Comparison of ENCODE assay signal across 8 cellular contexts in genomic region chr10:89327803-89328441, GRCh38. TPM values are rescaled to one million over a fixed set of nuclear protein-coding genes. Genes with fewer than 3 reads are reported as not detected.
DNase-seq lines count a peak whose midpoint lies in the region; TF ChIP-seq lines count a peak whose summit lies in the region.

TSS of gene IFIT3 (plus strand) at chr10:89327997. CDS start at chr10:89328074, 77 bp downstream.

- peak within 1 kb of the TSS; percentile 60 for H3K4me3 ChIP-seq in SJCRH30
- peak within 1 kb of the TSS; percentile 33 for H3K4me3 ChIP-seq in colonic mucosa
- H3K4me3 ChIP-seq in spleen: peak within 1 kb of the TSS; percentile 24 to 64 (median 48)

- H3K4me1 ChIP-seq in SJCRH30: peaks cover 6% of the 10 kb centered on the region
- H3K4me1 ChIP-seq in colonic mucosa: peaks cover 2% of the 10 kb centered on the region
- peaks cover 2 to 64% (median 50%) of the 10 kb centered on the region in 6 donors for H3K4me1 ChIP-seq in spleen

- H3K4me1 Mint-ChIP-seq in HFFc6 (ENCODE audit: low read depth): peaks cover 67% of the 10 kb centered on the region

- DNase-seq in ELR (ENCODE audit: low read depth) (peak; percentile 91), HFFc6 (peak; percentile 78), SJCRH30 (peak; percentile 64 to 80), colonic mucosa (peak; percentile 58), spleen (no peak), NCI-H446 treated with DMSO at 0.1 percent for 48 hours (lab: John Stamatoyannopoulos, UW) (no peak), NCI-H1092 treated with DMSO at 0.1 percent for 48 hours (lab: John Stamatoyannopoulos, UW) (no peak)

- H3K36me3 Mint-ChIP-seq in HFFc6 (ENCODE audit: low read depth): peaks cover 5% of the 10 kb centered on the region; the same call in 1 of the 2 replicates

- no peaks in the 10 kb centered on the region for H3K9me3 Mint-ChIP-seq in HFFc6

- H3K9me3 ChIP-seq in SJCRH30 (replicated peaks) (no peaks in the 10 kb centered on the region), colonic mucosa (no peaks in the 10 kb centered on the region), spleen (no peaks in the 10 kb centered on the region)

- no peaks in the 10 kb centered on the region for H3K27me3 ChIP-seq in SJCRH30
- no peaks in the 10 kb centered on the region for H3K27me3 ChIP-seq in colonic mucosa
- no peaks in the 10 kb centered on the region for H3K27me3 ChIP-seq in layer of hippocampus (ENCODE audit: control insufficient read depth, insufficient read depth, low read length)
- no peaks in the 10 kb centered on the region for H3K27me3 ChIP-seq in spleen (replicated peaks in 1 of 7)

- intact Hi-C loops in colonic mucosa (cut with DNase I) (no loop called here), spleen (cut with DNase I; ENCODE audit: low total_unique reads) (no loop called here)

- H3K27ac ChIP-seq in SJCRH30: peak within 1 kb of the TSS; percentile 83
- peak within 1 kb of the TSS; percentile 88 for H3K27ac ChIP-seq in colonic mucosa
- H3K27ac ChIP-seq in layer of hippocampus (ENCODE audit: low read depth, low read length): peak within 1 kb of the TSS; percentile 91
- peak within 1 kb of the TSS; percentile 38 to 95 (median 90) for H3K27ac ChIP-seq in spleen

- peaks cover 2% of the 10 kb centered on the region; the same call in 1 of the 2 replicates for H3K27me3 Mint-ChIP-seq in HFFc6 (ENCODE audit: insufficient read depth)

- TF ChIP-seq POLR2A in spleen (IDR thresholded peaks at IDR 0.05): peak in 1 of 3 donors; percentile 6

- peak within 1 kb of the TSS; percentile 92 for H3K4me3 Mint-ChIP-seq in HFFc6

- H3K36me3 ChIP-seq in SJCRH30 (no peaks in the 10 kb centered on the region), colonic mucosa (no peaks in the 10 kb centered on the region), spleen (no peaks in the 10 kb centered on the region)

- H3K27ac Mint-ChIP-seq in HFFc6: peak within 1 kb of the TSS; percentile 99

- TF ChIP-seq CTCF in HFFc6 (IDR thresholded peaks at IDR 0.05) (no peak), colonic mucosa (IDR thresholded peaks at IDR 0.05) (no peak), spleen (IDR thresholded peaks at IDR 0.05 in 8 of 11, conservative IDR thresholded peaks at IDR 0.05 in 3 of 11) (no peak)

- 1 to 3% (median 1%) methylated on average over 7 of the region's 7 CpGs for WGBS in spleen, 5 donors

- peak within 1 kb of the TSS; percentile 9 to 81 for H3K9ac ChIP-seq in colonic mucosa (ENCODE audit: low read depth in 2 of 2, low read length in 2 of 2)

RNA-seq across cellular contexts. Expression of gene IFIT3, which starts in this region (rescaled TPM):
- 10 to 100 TPM; 11.5 to 18.6 (median 18.0) TPM for total RNA-seq in HFFc6 (2021; fragmentation: NEBNext Ultra II Directional; extraction: Animal tissue kit (Norgen Biotek cat#: 25700))
- total RNA-seq in SJCRH30 (2014; rRNA removed; shearing (Covaris generic)): 0.73 and 0.76 TPM in 2 replicates
- 1 to 10 TPM; 4.3 to 5.1 TPM for total RNA-seq in colonic mucosa
- 10 to 100 TPM; 19.1 to 44.5 (median 24.7) TPM for total RNA-seq in spleen
- polyA plus RNA-seq in spleen: 10 to 100 TPM in 2 of 3 donors, 1 to 10 TPM in 1; 7.7 to 29.9 (median 10.4) TPM

Comparison
In these comparisons a context has a peak if more than half of its experiments do, and no peak if none do; other contexts are left out.
1. Peak in DNase-seq, H3K4me3 ChIP-seq and H3K27ac ChIP-seq in SJCRH30; RNA of the gene not detected or under 1 TPM.
2. DNase-seq: peak in ELR (single experiment), HFFc6 (single experiment) and colonic mucosa (single experiment); none in spleen (single experiment), NCI-H446 treated with DMSO at 0.1 percent for 48 hours (single experiment) and NCI-H1092 treated with DMSO at 0.1 percent for 48 hours (single experiment).
3. Peak in every context shown above with its lines, with median percentiles within 50 percentile points of each other: H3K27ac ChIP-seq and H3K4me3 ChIP-seq.